1 cellular context compared by ENCODE assay signal in genomic region chr10:71269301-71270288, GRCh38.
TF ChIP-seq lines count a peak whose summit lies in the region.

No MANE protein-coding gene starts in this region.

TF ChIP-seq in HEK293, 187 proteins besides CTCF, POLR2A, EP300 and RAD21 (continued from another document):
- TF ChIP-seq PRDM4 (tag by site-specific recombination; IDR thresholded peaks at IDR 0.05) (no peak), SETDB1 (IDR thresholded peaks at IDR 0.05; ENCODE audit: insufficient read length, low read length) (no peak), ZNF433 (tag by site-specific recombination; IDR thresholded peaks at IDR 0.05; ENCODE audit: low read depth) (no peak), ZNF747 (tag by site-specific recombination; IDR thresholded peaks at IDR 0.05) (no peak), YY1 (tag by site-specific recombination; IDR thresholded peaks at IDR 0.05) (no peak), ZNF785 (tag by site-specific recombination; IDR thresholded peaks at IDR 0.05) (no peak), ZNF248 (tag by site-specific recombination; IDR thresholded peaks at IDR 0.05) (no peak), ZNF416 (tag by site-specific recombination; IDR thresholded peaks at IDR 0.05) (no peak), ZSCAN30 (tag by site-specific recombination; IDR thresholded peaks at IDR 0.05) (no peak), ZNF76 (tag by site-specific recombination; IDR thresholded peaks at IDR 0.05; ENCODE audit: borderline replicate concordance, low read depth) (no peak), ZBTB6 (tag by site-specific recombination; IDR thresholded peaks at IDR 0.05) (no peak), WT1 (tag by site-specific recombination; IDR thresholded peaks at IDR 0.05) (peak; percentile 41; the same call in 1 of the 2 replicates), ZNF423 (tag by site-specific recombination; IDR thresholded peaks at IDR 0.05) (no peak), GLIS1 (tag by site-specific recombination; IDR thresholded peaks at IDR 0.05) (peak; percentile 48), ZNF239 (tag by site-specific recombination; IDR thresholded peaks at IDR 0.05) (no peak), ZFP69B (tag by site-specific recombination; IDR thresholded peaks at IDR 0.05) (peak; percentile 12; the same call in 1 of the 2 replicates), MEIS1 (CRISPR knock-in tag; IDR thresholded peaks at IDR 0.05; ENCODE audit: borderline replicate concordance) (no peak), ZNF16 (tag by site-specific recombination; IDR thresholded peaks at IDR 0.05; ENCODE audit: low read depth) (no peak), KLF1 (tag by site-specific recombination; IDR thresholded peaks at IDR 0.05) (peak; percentile 79), BCL11A (tag by site-specific recombination; IDR thresholded peaks at IDR 0.05; ENCODE audit: low read depth) (no peak), FEZF1 (tag by site-specific recombination; IDR thresholded peaks at IDR 0.05) (no peak), ZNF707 (tag by site-specific recombination; IDR thresholded peaks at IDR 0.05) (no peak)
- TF ChIP-seq, protein P1, sequence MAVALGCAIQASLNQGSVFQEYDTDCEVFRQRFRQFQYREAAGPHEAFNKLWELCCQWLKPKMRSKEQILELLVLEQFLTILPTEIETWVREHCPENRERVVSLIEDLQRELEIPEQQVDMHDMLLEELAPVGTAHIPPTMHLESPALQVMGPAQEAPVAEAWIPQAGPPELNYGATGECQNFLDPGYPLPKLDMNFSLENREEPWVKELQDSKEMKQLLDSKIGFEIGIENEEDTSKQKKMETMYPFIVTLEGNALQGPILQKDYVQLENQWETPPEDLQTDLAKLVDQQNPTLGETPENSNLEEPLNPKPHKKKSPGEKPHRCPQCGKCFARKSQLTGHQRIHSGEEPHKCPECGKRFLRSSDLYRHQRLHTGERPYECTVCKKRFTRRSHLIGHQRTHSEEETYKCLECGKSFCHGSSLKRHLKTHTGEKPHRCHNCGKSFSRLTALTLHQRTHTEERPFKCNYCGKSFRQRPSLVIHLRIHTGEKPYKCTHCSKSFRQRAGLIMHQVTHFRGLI (tag by site-specific recombination; IDR thresholded peaks at IDR 0.05) = peak; percentile 78; the same call in 1 of the 2 replicates
- TF ChIP-seq, protein P2, sequence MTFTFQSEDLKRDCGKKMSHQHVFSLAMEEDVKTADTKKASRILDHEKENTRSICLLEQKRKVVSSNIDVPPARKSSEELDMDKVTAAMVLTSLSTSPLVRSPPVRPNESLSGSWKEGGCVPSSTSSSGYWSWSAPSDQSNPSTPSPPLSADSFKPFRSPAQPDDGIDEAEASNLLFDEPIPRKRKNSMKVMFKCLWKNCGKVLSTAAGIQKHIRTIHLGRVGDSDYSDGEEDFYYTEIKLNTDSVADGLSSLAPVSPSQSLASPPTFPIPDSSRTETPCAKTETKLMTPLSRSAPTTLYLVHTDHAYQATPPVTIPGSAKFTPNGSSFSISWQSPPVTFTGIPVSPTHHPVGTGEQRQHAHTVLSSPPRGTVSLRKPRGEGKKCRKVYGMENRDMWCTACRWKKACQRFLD (tag by site-specific recombination; IDR thresholded peaks at IDR 0.05) = no peak
